12 cellular contexts compared by ENCODE assay signal in genomic region chr10:87942884-87943527, GRCh38.
"Had no signal": no experiment of that assay in that cellular context is flagged by ENCODE, and none has a peak within 500 bp of the region (broad histone marks: within the 10 kb centered on the region; RNA-seq: fewer than 3 reads in every experiment).

No MANE protein-coding gene starts in this region.

- H3K27ac Mint-ChIP-seq: activated CD8-positive, alpha-beta memory T cell treated with anti-CD3 and anti-CD28 coated beads, Interleukin-2, amount 10 ng/mL, durations not matched to agents 7 days and 5 days; activated naive CD8-positive, alpha-beta T cell; nephron progenitor cell; T-helper 1 cell treated with Interleukin-12 subunit alpha and Interleukin-12 subunit beta and Interleukin-4 antibody, amounts not matched to agents 30 μg/mL and 1 μg/mL, for 36 hours had no signal

- H3K9me3 ChIP-seq: suprapubic skin, upper lobe of right lung had no signal

- H3K4me3 Mint-ChIP-seq: activated CD8-positive, alpha-beta memory T cell treated with anti-CD3 and anti-CD28 coated beads, Interleukin-2, amount 10 ng/mL, durations not matched to agents 7 days and 5 days; activated naive CD8-positive, alpha-beta T cell; activated T-cell treated with anti-CD3 and anti-CD28 coated beads, Interleukin-2, amount 50 U/mL, for 4 hours; nephron progenitor cell; T-helper 1 cell treated with Interleukin-12 subunit alpha and Interleukin-12 subunit beta and Interleukin-4 antibody, amounts not matched to agents 30 μg/mL and 1 μg/mL, for 36 hours had no signal

- H3K27me3 Mint-ChIP-seq: activated CD8-positive, alpha-beta memory T cell treated with anti-CD3 and anti-CD28 coated beads, Interleukin-2, amount 10 ng/mL, durations not matched to agents 7 days and 5 days; activated naive CD8-positive, alpha-beta T cell had no signal

- DNase-seq: activated CD8-positive, alpha-beta memory T cell treated with anti-CD3 and anti-CD28 coated beads, Interleukin-2, amount 10 ng/mL, durations not matched to agents 7 days and 5 days; activated effector memory CD4-positive, alpha-beta T cell treated with anti-CD3 and anti-CD28 coated beads, Interleukin-2, amount 50 U/mL, for 16 hours; activated T-cell treated with anti-CD3 and anti-CD28 coated beads, Interleukin-2, amount 50 U/mL, for 4 hours; mesendoderm; nephron progenitor cell; stimulated activated naive CD8-positive, alpha-beta T cell treated with anti-CD3 and anti-CD28 coated beads, Interleukin-15, Interleukin-2, amounts not matched to agents 100 U/mL and 50 U/mL, for 24 hours; upper lobe of right lung had no signal

- H3K27ac ChIP-seq: epithelial cell of prostate, suprapubic skin, upper lobe of right lung had no signal

- H3K4me1 ChIP-seq: suprapubic skin had no signal

- H3K27me3 ChIP-seq: suprapubic skin, upper lobe of right lung had no signal

- H3K4me3 ChIP-seq: suprapubic skin, upper lobe of right lung had no signal

- ATAC-seq: activated CD8-positive, alpha-beta memory T cell treated with anti-CD3 and anti-CD28 coated beads, Interleukin-2, amount 10 ng/mL, durations not matched to agents 7 days and 5 days; activated T-cell treated with anti-CD3 and anti-CD28 coated beads, Interleukin-2, amount 50 U/mL, for 4 hours; sciatic nerve; stimulated activated naive CD8-positive, alpha-beta T cell treated with anti-CD3 and anti-CD28 coated beads, Interleukin-15, Interleukin-2, amounts not matched to agents 100 U/mL and 50 U/mL, for 24 hours; upper lobe of right lung had no signal

- H3K9me3 Mint-ChIP-seq: activated T-cell treated with anti-CD3 and anti-CD28 coated beads, Interleukin-2, amount 50 U/mL, for 4 hours; nephron progenitor cell; T-helper 1 cell treated with Interleukin-12 subunit alpha and Interleukin-12 subunit beta and Interleukin-4 antibody, amounts not matched to agents 30 μg/mL and 1 μg/mL, for 36 hours had no signal
